Comparison of ENCODE assay signal across 8 cellular contexts in the genomic region with DNA sequence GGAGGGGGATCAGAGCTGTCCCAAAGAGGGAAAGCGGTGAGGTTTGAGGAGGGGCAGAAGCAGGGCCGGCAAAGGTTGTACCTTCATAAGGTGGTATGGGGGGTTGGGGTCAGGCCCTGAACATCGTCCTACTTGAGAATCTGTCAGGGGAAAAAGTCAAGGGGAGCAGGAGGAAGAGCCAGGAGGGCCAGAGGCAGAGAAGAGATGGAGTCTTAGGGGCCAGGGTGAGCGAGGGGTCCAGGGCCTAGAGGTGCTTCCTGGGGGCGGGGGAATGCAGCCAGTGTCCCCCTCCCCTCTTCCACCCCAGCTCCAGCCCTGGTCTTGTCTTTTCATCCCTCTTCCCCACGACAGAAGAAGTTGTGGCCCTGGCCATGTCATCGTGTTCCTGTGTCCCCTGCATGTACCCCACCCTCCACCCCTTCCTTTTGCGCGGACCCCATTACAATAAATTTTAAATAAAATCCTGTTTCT. TPM values are rescaled to one million over a fixed set of nuclear protein-coding genes. Genes with fewer than 3 reads are reported as not detected.
DNase-seq lines count a peak whose midpoint lies in the region; ATAC-seq, FAIRE-seq and TF ChIP-seq lines count a peak whose summit lies in the region.

No MANE protein-coding gene starts in this region.

- intact Hi-C loops in PC-9 (cut with micrococcal nuclease; ENCODE audit: unreplicated experiment): loop anchor here (2.0 to 10.0 kb wide), 2 partner anchors 184 to 216 kb away; partner anchors contain the start of gene HIRIP3

- H3K9ac ChIP-seq in rectal smooth muscle tissue (ENCODE audit: low read length): no peak overlapping the region

- 32 to 35% methylated on average over 9 of the region's 9 CpGs for WGBS in esophagus, 2 donors

- H3K4me2 ChIP-seq in DOHH2 (ENCODE audit: low read length): peak overlapping the region; percentile 97
- H3K4me2 ChIP-seq in PC-9: peak overlapping the region; percentile 91

- H3K36me3 ChIP-seq in DOHH2 (ENCODE audit: control insufficient read depth, low read length) (peaks cover 38% of the 10 kb centered on the region), PC-9 (ENCODE audit: low read depth) (0 out of 2 replicates have a peak, but pooled peaks cover 9% of the 10 kb centered on the region), esophagus (ENCODE audit: control insufficient read depth in 2 of 2, insufficient read depth in 2 of 2, low read length in 1 of 2) (peaks cover 4 to 15% of the 10 kb centered on the region in 2 donors), rectal smooth muscle tissue (ENCODE audit: control insufficient read depth, insufficient read depth, low read length) (peaks cover 11% of the 10 kb centered on the region)

- no peak overlapping the region for H2AFZ ChIP-seq in PC-9

- no peak for FAIRE-seq in RCC 7860 (lab: Jason Lieb, UNC)

- DNase-seq in PC-9: no peak
- DNase-seq in RCC 7860 (ENCODE audit: low spot score): no peak
- DNase-seq in NCI-H1694 (lab: John Stamatoyannopoulos, UW): no peak
- no peak for DNase-seq in NCI-H2107 treated with DMSO at 0.1 percent for 48 hours (lab: John Stamatoyannopoulos, UW; ENCODE audit: unreplicated experiment)

- peak overlapping the region; percentile 97 for H3K4me3 ChIP-seq in DOHH2 (ENCODE audit: low read length)
- H3K4me3 ChIP-seq in PC-9: peak overlapping the region; percentile 58; the same call in 1 of the 2 replicates
- H3K4me3 ChIP-seq in esophagus (ENCODE audit: low read depth in 1 of 2, low read length in 2 of 2): no peak overlapping the region
- H3K4me3 ChIP-seq in rectal smooth muscle tissue (ENCODE audit: low read length): peak overlapping the region; percentile 41

- CTCF ChIA-PET in PC-9 (lab: Charles Lee): no interaction called here

- H3K4me1 ChIP-seq in DOHH2 (ENCODE audit: control insufficient read depth, low read length) (peaks cover 72% of the 10 kb centered on the region), PC-9 (replicated peaks; ENCODE audit: insufficient read depth) (peaks cover 44% of the 10 kb centered on the region), esophagus (ENCODE audit: control insufficient read depth in 2 of 2, insufficient read depth in 2 of 2, low read length in 1 of 2) (peaks cover 8 to 41% of the 10 kb centered on the region in 2 donors), rectal smooth muscle tissue (ENCODE audit: control insufficient read depth, insufficient read depth, low read length) (peaks cover 38% of the 10 kb centered on the region)

- peaks cover 13% of the 10 kb centered on the region for H3F3A ChIP-seq in DOHH2 (ENCODE audit: control insufficient read depth, insufficient read depth)
- H3F3A ChIP-seq in PC-9 (ENCODE audit: insufficient read depth, low read depth): peaks cover 58% of the 10 kb centered on the region

- H3K9me3 ChIP-seq in DOHH2 (ENCODE audit: control insufficient read depth, insufficient read depth, low read length) (no peaks in the 10 kb centered on the region), PC-9 (ENCODE audit: insufficient read depth, low read depth) (no peaks in the 10 kb centered on the region), esophagus (ENCODE audit: control insufficient read depth in 2 of 2, insufficient read depth in 1 of 2, low read depth in 1 of 2, low read length in 1 of 2) (no peaks in the 10 kb centered on the region)

- TF ChIP-seq CTCF in DOHH2 (IDR thresholded peaks at IDR 0.05; ENCODE audit: low read depth, low read length, poor library complexity, severe bottlenecking) (no peak), PC-9 (conservative IDR thresholded peaks at IDR 0.05) (no peak)

- H3K79me2 ChIP-seq in DOHH2 (ENCODE audit: control insufficient read depth, low read length) (peaks cover 28% of the 10 kb centered on the region), PC-9 (ENCODE audit: low read depth) (peaks cover 17% of the 10 kb centered on the region)

- no peaks in the 10 kb centered on the region for H3K27me3 ChIP-seq in DOHH2 (ENCODE audit: control insufficient read depth, low read length)
- no peaks in the 10 kb centered on the region for H3K27me3 ChIP-seq in PC-9 (ENCODE audit: insufficient read depth, low read depth)
- no peaks in the 10 kb centered on the region for H3K27me3 ChIP-seq in esophagus (ENCODE audit: control insufficient read depth in 1 of 2, insufficient read depth in 2 of 2, low read length in 2 of 2)
- no peaks in the 10 kb centered on the region for H3K27me3 ChIP-seq in rectal smooth muscle tissue (ENCODE audit: control insufficient read depth, insufficient read depth, low read length)

- BruUV-seq in PC-9 (replicated peaks; lab: Mats Ljungman, UMichigan): TSS peak; percentile 17

- H4K20me1 ChIP-seq in DOHH2 (ENCODE audit: control insufficient read depth, insufficient read depth, low read depth, low read length) (peaks cover 24% of the 10 kb centered on the region), PC-9 (ENCODE audit: insufficient read depth) (peaks cover 10% of the 10 kb centered on the region; the same call in 1 of the 2 replicates)

- H3K9me2 ChIP-seq in DOHH2 (replicated peaks; ENCODE audit: control insufficient read depth, low read length) (no peaks in the 10 kb centered on the region), PC-9 (ENCODE audit: insufficient read depth) (no peaks in the 10 kb centered on the region)

- H3K27ac ChIP-seq in DOHH2 (ENCODE audit: low read depth, low read length): peak overlapping the region; percentile 7; the same call in 1 of the 2 replicates
- H3K27ac ChIP-seq in PC-9: no peak overlapping the region
- H3K27ac ChIP-seq in esophagus (ENCODE audit: low read depth in 2 of 2, low read length in 1 of 2): peak overlapping the region; percentile 75 to 89
- H3K27ac ChIP-seq in rectal smooth muscle tissue (ENCODE audit: low read depth, low read length): peak overlapping the region; percentile 87

- POLR2A ChIA-PET in PC-9 (lab: Charles Lee; ENCODE audit: unreplicated experiment): interaction anchor here (0.6 kb wide), 1 partner anchor 9 kb away, joined by 3 read pairs; the partner anchor contains the start of gene MVP

- ATAC-seq in HG03108 (IDR thresholded peaks at IDR 0.05; ENCODE audit: unreplicated experiment): no peak

RNA-seq across cellular contexts. Expression of gene PRRT2, which starts 1.3 kb away (rescaled TPM):
- total RNA-seq in PC-9 (2021): 4.9 and 6.3 TPM in 2 replicates
- 1 to 10 TPM; 1.1 to 2.1 TPM for polyA plus RNA-seq in esophagus

RNA-seq across cellular contexts. Expression of gene MAZ, which starts 4.4 kb away (rescaled TPM):
- total RNA-seq in PC-9 (2021): 463 and 481 TPM in 2 replicates
- polyA plus RNA-seq in esophagus: 100 to 1,000 TPM in 1 of 2 donors, 10 to 100 TPM in 1; 95.9 to 111 TPM

RNA-seq across cellular contexts. Expression of gene PAGR1, which starts 5.2 kb away (rescaled TPM):
- 27.5 and 44.6 TPM in 2 replicates for total RNA-seq in PC-9 (2021)
- 10 to 100 TPM; 23.2 to 32.4 TPM for polyA plus RNA-seq in esophagus

RNA-seq across cellular contexts. Expression of gene MVP, which starts 9.5 kb away (rescaled TPM):
- 197 and 208 TPM in 2 replicates for total RNA-seq in PC-9 (2021)
- 10 to 100 TPM; 63.3 to 69.4 TPM for polyA plus RNA-seq in esophagus

RNA-seq across cellular contexts. Expression of gene KIF22, which starts 20.2 kb away (rescaled TPM):
- total RNA-seq in PC-9 (2021): 179 and 195 TPM in 2 replicates
- polyA plus RNA-seq in esophagus: 10 to 100 TPM; 43.3 to 57.9 TPM

Comparison
In these comparisons a context has a peak if more than half of its experiments do, and no peak if none do; other contexts are left out.
1. H3K4me3 ChIP-seq: peak in DOHH2 (single experiment), PC-9 (single experiment) and rectal smooth muscle tissue (single experiment); none in esophagus (0 of 2).